ENCODE assay signal across 1 cellular context in the genomic region with DNA sequence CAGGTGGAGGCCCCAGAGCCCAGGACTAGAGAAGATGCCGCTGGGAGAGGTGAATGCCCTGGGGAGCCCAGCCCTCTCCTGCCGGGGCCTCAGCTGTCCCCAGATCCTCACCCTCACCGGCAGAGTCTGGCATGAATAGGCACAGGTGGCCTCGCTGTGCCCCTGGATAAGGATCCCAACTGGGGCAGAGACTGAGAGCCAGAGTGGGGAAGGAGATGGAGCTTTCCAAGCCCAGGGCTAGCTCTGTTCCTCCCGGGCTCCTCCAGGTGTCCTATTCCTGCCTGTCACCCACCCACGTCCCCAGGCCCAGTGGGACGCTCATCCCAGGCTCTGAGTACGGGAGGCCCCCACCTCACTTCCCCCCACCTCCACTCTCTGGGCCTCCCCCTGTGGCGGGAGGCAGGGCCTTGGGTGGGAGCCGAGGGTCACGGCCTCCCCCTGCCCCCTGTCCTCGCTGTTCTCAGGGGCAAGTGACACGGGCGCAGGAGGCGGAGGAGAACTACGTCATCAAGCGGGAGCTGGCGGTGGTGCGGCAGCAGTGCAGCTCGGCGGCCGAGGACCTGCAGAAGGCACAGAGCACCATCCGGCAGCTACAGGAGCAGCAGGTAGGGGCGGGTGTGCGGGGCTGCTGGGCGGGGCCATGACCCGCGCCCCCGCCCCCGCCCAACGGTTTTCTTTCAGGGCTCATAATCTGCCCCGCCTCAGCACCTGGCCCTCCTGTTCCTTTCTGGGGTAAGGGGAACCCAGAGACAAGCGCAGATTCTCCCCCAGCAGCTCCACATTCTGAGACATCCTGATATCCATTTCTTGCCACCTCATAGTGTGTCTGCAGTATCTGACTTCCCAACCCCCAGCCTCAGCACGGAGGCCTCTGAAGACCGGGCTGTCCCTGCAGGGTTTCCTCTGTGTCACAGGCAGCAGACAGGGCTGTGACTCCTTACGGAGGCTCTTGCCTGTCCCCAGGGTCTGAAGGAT.
TF ChIP-seq lines count a peak whose summit lies in the region.

No MANE protein-coding gene starts in this region.

TF ChIP-seq in neural cell, 6 proteins besides CTCF, POLR2A, EP300 and RAD21 (continued from another document):
- TF ChIP-seq REST (IDR thresholded peaks at IDR 0.05; ENCODE audit: borderline replicate concordance) (no peak), EZH2 (IDR thresholded peaks at IDR 0.05; ENCODE audit: borderline replicate concordance, insufficient read depth, low read length, poor library complexity, severe bottlenecking) (no peak), SMC3 (conservative IDR thresholded peaks at IDR 0.05; ENCODE audit: poor library complexity) (no peak), MXI1 (conservative IDR thresholded peaks at IDR 0.05; ENCODE audit: poor library complexity, severe bottlenecking) (no peak), POLR2AphosphoS5 (IDR thresholded peaks at IDR 0.05) (no peak)
